ENCODE assay signal across 8 cellular contexts in the genomic region with DNA sequence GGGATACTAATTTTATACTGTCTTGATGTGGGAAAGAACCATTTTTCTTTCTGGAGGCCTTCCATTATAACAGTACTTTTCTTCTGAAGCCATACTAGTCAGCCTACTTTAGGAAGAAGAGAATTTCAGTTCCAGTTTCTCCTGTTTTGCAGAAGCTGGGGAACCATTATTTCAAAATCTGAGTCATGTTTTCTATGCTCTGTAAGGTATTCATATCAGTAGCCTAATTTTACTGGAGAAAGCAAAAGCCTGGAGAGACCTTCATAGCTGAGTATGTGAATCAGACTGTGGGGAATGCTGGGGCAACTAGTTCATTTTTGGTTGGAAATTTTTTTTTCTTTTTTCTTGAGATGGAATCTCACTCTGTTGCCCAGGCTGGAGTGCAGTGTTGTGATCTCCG. TPM values are rescaled to one million over a fixed set of nuclear protein-coding genes. Genes with fewer than 3 reads are reported as not detected.
DNase-seq lines count a peak whose midpoint lies in the region; ATAC-seq and TF ChIP-seq lines count a peak whose summit lies in the region.

No MANE protein-coding gene starts in this region.

- WGBS in prostate gland, result 91% methylated on average over 1 of the region's 1 CpG
- WGBS in hepatocyte (ENCODE audit: low lambda C conversion rate, missing lambda C conversion rate), result 92% methylated on average over 1 of the region's 1 CpG

- no TSS peak for BruUV-seq in PC-9 (replicated peaks; lab: Mats Ljungman, UMichigan)

- POLR2A ChIA-PET in PC-9 (lab: Charles Lee; ENCODE audit: unreplicated experiment), result interaction anchor here (0.5 kb wide), 1 partner anchor 363 kb away, joined by 4 read pairs; a partner anchor contains a TSS

- peaks cover 6% of the 10 kb centered on the region; the same call in 1 of the 2 replicates for H3K79me2 ChIP-seq in PC-9 (ENCODE audit: low read depth)
- H3K79me2 ChIP-seq in hepatocyte, result peaks cover 40% of the 10 kb centered on the region

- H3K9me3 Mint-ChIP-seq in nephron progenitor cell, result no peaks in the 10 kb centered on the region

- no peaks in the 10 kb centered on the region for H4K20me1 ChIP-seq in PC-9 (ENCODE audit: insufficient read depth)
- no peaks in the 10 kb centered on the region for H4K20me1 ChIP-seq in hepatocyte (ENCODE audit: insufficient read depth, poor library complexity, severe bottlenecking)

- no peaks in the 10 kb centered on the region; the same call in 1 of the 2 replicates for H3K36me3 ChIP-seq in PC-9 (ENCODE audit: low read depth)
- H3K36me3 ChIP-seq in prostate gland, result no peaks in the 10 kb centered on the region
- H3K36me3 ChIP-seq in hepatocyte (replicated peaks; ENCODE audit: insufficient read depth, low read depth), result no peaks in the 10 kb centered on the region

- peak; percentile 53 for ATAC-seq in GM18873 (IDR thresholded peaks at IDR 0.05; ENCODE audit: low FRiP score, unreplicated experiment)
- ATAC-seq in HG02840 (IDR thresholded peaks at IDR 0.05; ENCODE audit: low FRiP score, unreplicated experiment), result peak; percentile 40

- H3F3A ChIP-seq in PC-9 (ENCODE audit: insufficient read depth, low read depth), result peaks cover 21% of the 10 kb centered on the region

- intact Hi-C loops in PC-9 (cut with micrococcal nuclease; ENCODE audit: unreplicated experiment), result loop anchor here (2.0 kb wide), 1 partner anchor 20 kb away; no protein-coding TSS in a partner anchor
- intact Hi-C loops in prostate gland (cut with DNase I), result no loop called here
- intact Hi-C loops in posterior vena cava (cut with DNase I), result loop anchor here in 1 of 2 donors (5.0 kb wide), 1 partner anchor 1815 kb away; no protein-coding TSS in a partner anchor

- H3K9me3 ChIP-seq in PC-9 (ENCODE audit: insufficient read depth, low read depth) (no peaks in the 10 kb centered on the region), prostate gland (no peaks in the 10 kb centered on the region), hepatocyte (ENCODE audit: low read depth) (no peaks in the 10 kb centered on the region)

- no peak overlapping the region for H3K4me3 Mint-ChIP-seq in nephron progenitor cell

- H3K36me3 Mint-ChIP-seq in nephron progenitor cell (ENCODE audit: low read depth), result peaks cover 46% of the 10 kb centered on the region

- peak overlapping the region; percentile 59 for H3K4me2 ChIP-seq in PC-9
- no peak overlapping the region for H3K4me2 ChIP-seq in hepatocyte

- CTCF ChIA-PET in PC-9 (lab: Charles Lee), result interaction anchor here (0.9 kb wide), 1 partner anchor 34 kb away, joined by 3 read pairs; no protein-coding TSS in a partner anchor

- H3K27ac ChIP-seq in PC-9, result peak overlapping the region; percentile 47
- no peak overlapping the region for H3K27ac ChIP-seq in prostate gland
- no peak overlapping the region for H3K27ac ChIP-seq in hepatocyte

- H3K4me3 ChIP-seq in PC-9 (no peak overlapping the region), prostate gland (no peak overlapping the region), hepatocyte (no peak overlapping the region)

- DNase-seq in PC-9 (peak; percentile 20 to 83), nephron progenitor cell (no peak), prostate gland (ENCODE audit: low spot score) (no peak), posterior vena cava (ENCODE audit: low spot score) (no peak), hepatocyte (ENCODE audit: low spot score) (no peak)
- no peak for DNase-seq in activated CD4-positive, alpha-beta T cell treated with anti-CD3 and anti-CD28 coated beads, Interleukin-2, amount 50 U/mL, for 48 hours

- H2AFZ ChIP-seq in PC-9 (no peak overlapping the region), hepatocyte (no peak overlapping the region)

- peaks cover 3% of the 10 kb centered on the region for H3K27me3 Mint-ChIP-seq in nephron progenitor cell (ENCODE audit: low read depth, poor library complexity)

- TF ChIP-seq POLR2A in prostate gland (IDR thresholded peaks at IDR 0.05), result no peak

- no peaks in the 10 kb centered on the region for H3K9me2 ChIP-seq in PC-9 (ENCODE audit: insufficient read depth)
- H3K9me2 ChIP-seq in hepatocyte (replicated peaks; ENCODE audit: insufficient read depth), result no peaks in the 10 kb centered on the region

- H3K27me3 ChIP-seq in PC-9 (ENCODE audit: insufficient read depth, low read depth) (no peaks in the 10 kb centered on the region), prostate gland (replicated peaks; ENCODE audit: insufficient read depth) (no peaks in the 10 kb centered on the region), hepatocyte (no peaks in the 10 kb centered on the region)

- H3K27ac Mint-ChIP-seq in nephron progenitor cell, result peak overlapping the region; percentile 50

- TF ChIP-seq CTCF in PC-9 (conservative IDR thresholded peaks at IDR 0.05) (no peak), nephron progenitor cell (IDR thresholded peaks at IDR 0.05) (no peak), prostate gland (IDR thresholded peaks at IDR 0.05) (no peak), hepatocyte (IDR thresholded peaks at IDR 0.05; ENCODE audit: poor library complexity) (no peak)

- H3K4me1 Mint-ChIP-seq in nephron progenitor cell, result peaks cover 75% of the 10 kb centered on the region

- H3K4me1 ChIP-seq in PC-9 (replicated peaks; ENCODE audit: insufficient read depth), result peaks cover 33% of the 10 kb centered on the region
- no peaks in the 10 kb centered on the region for H3K4me1 ChIP-seq in prostate gland (replicated peaks)
- peaks cover 22% of the 10 kb centered on the region for H3K4me1 ChIP-seq in hepatocyte (ENCODE audit: insufficient read depth)

RNA-seq across cellular contexts. Expression of a gene that starts 22.4 kb away (rescaled TPM):
- total RNA-seq in PC-9 (2021) (45.3 and 52.8 TPM in 2 replicates), prostate gland (10 to 100 TPM; 69.7 to 92.5 TPM), posterior vena cava (10 to 100 TPM; 89.5 to 97.5 TPM), hepatocyte (36.1 and 38.7 TPM in 2 replicates)
- polyA plus RNA-seq in hepatocyte, result 28.7 and 31.9 TPM in 2 replicates

Comparison
In these comparisons a context has a peak if more than half of its experiments do, and no peak if none do; other contexts are left out.
1. DNase-seq: peak in PC-9 (2 of 2); none in nephron progenitor cell (single experiment), activated CD4-positive, alpha-beta T cell treated with anti-CD3 and anti-CD28 coated beads, Interleukin-2, amount 50 U/mL, for 48 hours (0 of 2), prostate gland (single experiment), posterior vena cava (single experiment) and hepatocyte (single experiment).